Comparison of ENCODE assay signal across 17 cellular contexts in the genomic region with DNA sequence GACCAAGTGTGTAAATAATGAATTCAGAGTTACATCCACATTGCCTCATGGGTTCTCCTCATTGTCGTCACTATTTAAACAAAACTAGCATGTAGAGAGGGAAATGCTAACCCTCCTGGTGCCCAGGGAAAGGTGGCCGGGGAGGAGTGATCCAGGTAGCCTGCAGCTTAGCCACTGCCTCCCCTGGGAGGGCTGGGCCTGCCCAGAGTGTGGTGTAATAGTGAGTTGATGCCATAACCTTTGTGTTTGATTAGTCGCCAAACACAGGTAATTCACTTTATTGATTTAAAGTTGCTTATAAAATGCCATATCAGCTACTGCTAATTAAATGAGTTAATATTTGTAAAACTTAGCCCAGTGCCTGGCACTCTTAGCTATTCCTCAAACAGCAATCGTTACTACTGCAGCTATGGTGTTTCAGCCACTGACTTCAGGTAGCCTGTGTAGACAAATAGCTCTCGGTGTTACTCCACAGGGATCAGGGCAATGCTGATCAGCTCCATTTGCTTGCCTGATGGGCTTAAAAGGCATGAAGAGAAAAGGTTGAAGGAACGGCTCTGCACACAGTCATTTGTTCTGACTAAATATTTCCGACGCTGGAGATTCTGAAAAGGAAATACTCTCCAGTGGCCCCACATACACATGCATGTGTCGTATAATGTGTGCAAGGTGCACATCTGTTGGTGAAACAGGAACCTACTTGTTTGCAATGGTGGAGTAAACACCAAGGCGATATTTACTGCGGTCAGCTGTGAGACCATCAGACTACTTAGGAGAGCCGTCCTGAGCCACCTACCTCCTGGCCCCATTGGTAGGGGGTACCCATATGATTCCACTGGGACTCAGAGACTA. TPM values are rescaled to one million over a fixed set of nuclear protein-coding genes. Genes with fewer than 3 reads are reported as not detected.
DNase-seq lines count a peak whose midpoint lies in the region; ATAC-seq, FAIRE-seq and TF ChIP-seq lines count a peak whose summit lies in the region.
"Had no signal": no experiment of that assay in that cellular context is flagged by ENCODE, and none has a peak within 500 bp of the region (broad histone marks: within the 10 kb centered on the region; RNA-seq: fewer than 3 reads in every experiment).

No MANE protein-coding gene starts in this region.

- peak; percentile 95 for ATAC-seq in left colon
- no peak for ATAC-seq in HG03097 (IDR thresholded peaks at IDR 0.05; ENCODE audit: low FRiP score, unreplicated experiment)
- ATAC-seq: CD8-positive, alpha-beta T cell had no signal

- H2AFZ ChIP-seq in Karpas-422 (ENCODE audit: low read length), result no peak overlapping the region

- no peaks in the 10 kb centered on the region for H3K79me2 ChIP-seq in Karpas-422 (ENCODE audit: low read length)

- peak; percentile 13 for FAIRE-seq in HTR-8/SVneo (lab: Jason Lieb, UNC)

- H3K4me3 ChIP-seq in stomach (no peak overlapping the region), Karpas-422 (ENCODE audit: low read length) (no peak overlapping the region)

- TF ChIP-seq CTCF in stomach (IDR thresholded peaks at IDR 0.05), result no peak

- no peak overlapping the region for H3K9ac ChIP-seq in Karpas-422 (ENCODE audit: low read length)

- H3K36me3 ChIP-seq in stomach (no peaks in the 10 kb centered on the region), Karpas-422 (ENCODE audit: insufficient read depth, low read length) (no peaks in the 10 kb centered on the region)

- intact Hi-C loops in left colon (cut with DNase I, micrococcal nuclease), result no loop called here
- intact Hi-C loops in stomach (cut with DNase I; ENCODE audit: low total_unique reads), result no loop called here

- DNase-seq in HTR-8/SVneo (ENCODE audit: insufficient read length, low spot score), result no peak
- peak; percentile 69 for DNase-seq in NCI-H510A (lab: John Stamatoyannopoulos, UW)
- peak in 1 of 2 donors; percentile 24 for DNase-seq in left colon
- DNase-seq in stomach, result peak; percentile 64
- DNase-seq in stimulated activated CD4-positive, alpha-beta T cell treated with anti-CD3 and anti-CD28 coated beads, Interleukin-4, amount 100 ng/mL, for 24 hours, result no peak
- no peak for DNase-seq in Karpas-422
- DNase-seq: CD8-positive, alpha-beta T cell; EL; H7; NCI-H1048; NCI-H1694 had no signal

- H3K4me1 ChIP-seq in stomach, result peaks cover 0 to 14% (median 6%) of the 10 kb centered on the region in 4 donors
- no peaks in the 10 kb centered on the region for H3K4me1 ChIP-seq in Karpas-422 (ENCODE audit: low read length)

- H3K9me2 ChIP-seq in Karpas-422 (replicated peaks; ENCODE audit: insufficient read depth, low read length), result no peaks in the 10 kb centered on the region

- H3K9me3 ChIP-seq in stomach (no peaks in the 10 kb centered on the region), Karpas-422 (ENCODE audit: low read length) (no peaks in the 10 kb centered on the region)

- peaks cover 0 to 3% (median 0%) of the 10 kb centered on the region in 3 donors for H3K27me3 ChIP-seq in stomach
- no peaks in the 10 kb centered on the region for H3K27me3 ChIP-seq in Karpas-422 (ENCODE audit: low read length)

- WGBS in stomach, 5 donors, result 49 to 63% (median 56%) methylated on average over 12 of the region's 12 CpGs

- no peak for TF ChIP-seq POLR2A in stomach (IDR thresholded peaks at IDR 0.05)

- H3K4me2 ChIP-seq in Karpas-422 (ENCODE audit: low read depth, low read length, poor library complexity, severe bottlenecking), result no peak overlapping the region

- H3K27ac ChIP-seq in stomach (peak overlapping the region in 1 of 5 donors; percentile 32), Karpas-422 (ENCODE audit: low read length) (no peak overlapping the region)

- H4K20me1 ChIP-seq in Karpas-422 (ENCODE audit: insufficient read depth, low read depth, low read length), result no peaks in the 10 kb centered on the region

- no peak for TF ChIP-seq EP300 in stomach (IDR thresholded peaks at IDR 0.05)

RNA-seq across cellular contexts. Expression of a gene that starts 45.6 kb away (rescaled TPM):
- total RNA-seq in left colon, result not detected
- total RNA-seq in stomach, result not detected
- not detected for polyA plus RNA-seq in stomach
- total RNA-seq in Karpas-422 (2014; rRNA removed; shearing (Covaris generic); ENCODE audit: low replicate concordance), result not detected in 2 replicates
- total RNA-seq: CD8-positive, alpha-beta T cell; HT1080; NCI-H460; SK-MEL-5 had no signal
- polyA plus RNA-seq: AG04450, BJ had no signal

Comparison
In these comparisons a context has a peak if more than half of its experiments do, and no peak if none do; other contexts are left out.
1. DNase-seq: peak in NCI-H510A (single experiment) and stomach (single experiment); none in HTR-8/SVneo (single experiment), stimulated activated CD4-positive, alpha-beta T cell treated with anti-CD3 and anti-CD28 coated beads, Interleukin-4, amount 100 ng/mL, for 24 hours (single experiment) and Karpas-422 (single experiment).